Comparison of ENCODE assay signal across 22 cellular contexts in genomic region chr10:46247808-46248569, GRCh38. TPM values are rescaled to one million over a fixed set of nuclear protein-coding genes. Genes with fewer than 3 reads are reported as not detected.
DNase-seq lines count a peak whose midpoint lies in the region; ATAC-seq, FAIRE-seq and TF ChIP-seq lines count a peak whose summit lies in the region.
"Had no signal": no experiment of that assay in that cellular context is flagged by ENCODE, and none has a peak within 500 bp of the region (broad histone marks: within the 10 kb centered on the region; RNA-seq: fewer than 3 reads in every experiment).

No MANE protein-coding gene starts in this region.

- H3K36me3 ChIP-seq in BE2C (no peaks in the 10 kb centered on the region), left ventricle myocardium inferior (no peaks in the 10 kb centered on the region)
- H3K36me3 ChIP-seq: right lobe of liver, transverse colon had no signal

- no peak overlapping the region for H3K27ac Mint-ChIP-seq in activated naive CD8-positive, alpha-beta T cell treated with anti-CD3 and anti-CD28 coated beads, Interleukin-2, amount 50 U/mL, for 24 hours
- H3K27ac Mint-ChIP-seq in activated T-cell treated with anti-CD3 and anti-CD28 coated beads, Interleukin-2, amount 50 U/mL, for 24 hours: no peak overlapping the region
- H3K27ac Mint-ChIP-seq: nephron had no signal

- H3K27me3 Mint-ChIP-seq in activated naive CD8-positive, alpha-beta T cell treated with anti-CD3 and anti-CD28 coated beads, Interleukin-2, amount 50 U/mL, for 24 hours: no peaks in the 10 kb centered on the region
- no peaks in the 10 kb centered on the region for H3K27me3 Mint-ChIP-seq in activated T-cell treated with anti-CD3 and anti-CD28 coated beads, Interleukin-2, amount 50 U/mL, for 24 hours
- H3K27me3 Mint-ChIP-seq: activated naive CD8-positive, alpha-beta T cell had no signal

- H3K9me3 ChIP-seq in BE2C: no peaks in the 10 kb centered on the region
- no peaks in the 10 kb centered on the region for H3K9me3 ChIP-seq in left ventricle myocardium inferior (replicated peaks)
- H3K9me3 ChIP-seq: right lobe of liver, transverse colon had no signal

- H3K36me3 Mint-ChIP-seq in activated naive CD8-positive, alpha-beta T cell treated with anti-CD3 and anti-CD28 coated beads, Interleukin-2, amount 50 U/mL, for 24 hours (ENCODE audit: low read depth): peaks cover 17% of the 10 kb centered on the region
- peaks cover 40% of the 10 kb centered on the region for H3K36me3 Mint-ChIP-seq in activated T-cell treated with anti-CD3 and anti-CD28 coated beads, Interleukin-2, amount 50 U/mL, for 24 hours (ENCODE audit: low read depth)

- FAIRE-seq in HTR-8/SVneo (lab: Jason Lieb, UNC): no peak
- FAIRE-seq: G401.6, GM12891 had no signal

- peaks cover 8% of the 10 kb centered on the region for H3K9me3 Mint-ChIP-seq in activated naive CD8-positive, alpha-beta T cell treated with anti-CD3 and anti-CD28 coated beads, Interleukin-2, amount 50 U/mL, for 24 hours
- peaks cover 9% of the 10 kb centered on the region for H3K9me3 Mint-ChIP-seq in activated T-cell treated with anti-CD3 and anti-CD28 coated beads, Interleukin-2, amount 50 U/mL, for 24 hours
- H3K9me3 Mint-ChIP-seq: nephron had no signal

- no peaks in the 10 kb centered on the region for H3K27me3 ChIP-seq in BE2C
- H3K27me3 ChIP-seq in left ventricle myocardium inferior (ENCODE audit: low read depth): no peaks in the 10 kb centered on the region
- H3K27me3 ChIP-seq: right lobe of liver, transverse colon had no signal

- H3K4me3 Mint-ChIP-seq in activated naive CD8-positive, alpha-beta T cell treated with anti-CD3 and anti-CD28 coated beads, Interleukin-2, amount 50 U/mL, for 24 hours: no peak overlapping the region
- H3K4me3 Mint-ChIP-seq in activated T-cell treated with anti-CD3 and anti-CD28 coated beads, Interleukin-2, amount 50 U/mL, for 24 hours: no peak overlapping the region
- H3K4me3 Mint-ChIP-seq: activated naive CD8-positive, alpha-beta T cell; nephron had no signal

- no peaks in the 10 kb centered on the region for H3K4me1 Mint-ChIP-seq in activated naive CD8-positive, alpha-beta T cell treated with anti-CD3 and anti-CD28 coated beads, Interleukin-2, amount 50 U/mL, for 24 hours
- H3K4me1 Mint-ChIP-seq in activated T-cell treated with anti-CD3 and anti-CD28 coated beads, Interleukin-2, amount 50 U/mL, for 24 hours (ENCODE audit: low read depth): peaks cover 16% of the 10 kb centered on the region
- H3K4me1 Mint-ChIP-seq: nephron had no signal

- H3K4me3 ChIP-seq in BE2C (ENCODE audit: low read depth, low read length) (no peak overlapping the region), left ventricle myocardium inferior (no peak overlapping the region)
- H3K4me3 ChIP-seq: GM23248, right lobe of liver, transverse colon had no signal

- ATAC-seq in SK-N-SH treated with all-trans-retinoic acid at 6 μM for 48 hours: peak; percentile 28; the same call in 1 of the 3 replicates
- ATAC-seq in activated naive CD8-positive, alpha-beta T cell treated with anti-CD3 and anti-CD28 coated beads, Interleukin-2, amount 50 U/mL, for 24 hours: no peak
- ATAC-seq: right lobe of liver had no signal

- intact Hi-C loops in left ventricle myocardium inferior (cut with micrococcal nuclease): no loop called here
- intact Hi-C loops in posterior vena cava (cut with DNase I): no loop called here

- DNase-seq in BE2C (peak; percentile 89), left ventricle myocardium inferior (peak; percentile 35), posterior vena cava (ENCODE audit: low spot score) (peak; percentile 78), AG08396 (ENCODE audit: low spot score) (no peak), HTR-8/SVneo (ENCODE audit: insufficient read length, low spot score) (no peak)
- no peak for DNase-seq in activated naive CD8-positive, alpha-beta T cell treated with anti-CD3 and anti-CD28 coated beads, Interleukin-2, amount 50 U/mL, for 24 hours
- no peak for DNase-seq in activated T-cell treated with anti-CD3 and anti-CD28 coated beads, Interleukin-2, amount 50 U/mL, for 24 hours
- DNase-seq: COR-L47; GM23248; NCI-H2081; NCI-H748 treated with DMSO at 0.1 percent for 48 hours; stimulated activated CD4-positive, alpha-beta T cell treated with anti-CD3 and anti-CD28 coated beads, Interleukin-4, amount 100 ng/mL, for 1 hour; T-helper 1 cell; transverse colon had no signal

- H3K27ac ChIP-seq in left ventricle myocardium inferior (replicated peaks): peak overlapping the region; percentile 32
- H3K27ac ChIP-seq: GM23248, right lobe of liver, transverse colon had no signal

- TF ChIP-seq CTCF in BE2C (IDR thresholded peaks at IDR 0.05; ENCODE audit: low read depth, low read length) (no peak), left ventricle myocardium inferior (IDR thresholded peaks at IDR 0.05; ENCODE audit: borderline replicate concordance) (no peak)

- H3K4me1 ChIP-seq in BE2C: peaks cover 17% of the 10 kb centered on the region
- peaks cover 13% of the 10 kb centered on the region for H3K4me1 ChIP-seq in left ventricle myocardium inferior
- H3K4me1 ChIP-seq: right lobe of liver, transverse colon had no signal

TF ChIP-seq in SK-N-SH treated with all-trans-retinoic acid at 6 μM for 48 hours, 23 proteins besides CTCF, POLR2A, EP300 and RAD21:
- peak; percentile 68; the same call in 1 of the 2 replicates for TF ChIP-seq TCF4 (CRISPR knock-in tag; IDR thresholded peaks at IDR 0.05; ENCODE audit: borderline replicate concordance)
- TF ChIP-seq ZNF565 (CRISPR knock-in tag; conservative IDR thresholded peaks at IDR 0.05; ENCODE audit: low read depth): no peak

RNA-seq across cellular contexts. Expression of gene ANTXRL, which starts 38.8 kb away (rescaled TPM):
- not detected for polyA plus RNA-seq in BE2C (2012; ENCODE audit: insufficient read depth, insufficient read length, low read depth)
- total RNA-seq in left ventricle myocardium inferior (not detected), posterior vena cava (not detected)
- total RNA-seq: GM23248, lung microvascular endothelial cell, right lobe of liver, transverse colon had no signal
- polyA plus RNA-seq: AG04450, GM23248 had no signal

Comparison
In these comparisons a context has a peak if more than half of its experiments do, and no peak if none do; other contexts are left out.
1. DNase-seq: peak in BE2C (single experiment), left ventricle myocardium inferior (single experiment) and posterior vena cava (single experiment); none in AG08396 (single experiment), HTR-8/SVneo (single experiment), activated naive CD8-positive, alpha-beta T cell treated with anti-CD3 and anti-CD28 coated beads, Interleukin-2, amount 50 U/mL, for 24 hours (single experiment) and activated T-cell treated with anti-CD3 and anti-CD28 coated beads, Interleukin-2, amount 50 U/mL, for 24 hours (single experiment).